ENCODE assay signal across 10 cellular contexts in genomic region chr6:159594750-159595117, GRCh38.
A peak's percentile ranks its signal among the peaks of the same experiment; 100 is the strongest.
DNase-seq lines count a peak whose midpoint lies in the region; ATAC-seq and TF ChIP-seq lines count a peak whose summit lies in the region.
"Had no signal": no experiment of that assay in that cellular context is flagged by ENCODE, and none has a peak within 500 bp of the region (broad histone marks: within the 10 kb centered on the region; RNA-seq: fewer than 3 reads in every experiment).

No MANE protein-coding gene starts in this region.

- peak overlapping the region; percentile 8 for H2AFZ ChIP-seq in ACC112 (ENCODE audit: low read length, unreplicated experiment)

- no peak for ATAC-seq in GM18870 (IDR thresholded peaks at IDR 0.05; ENCODE audit: unreplicated experiment)

- CTCF ChIA-PET in HEK293T (lab: Yijun Ruan, JAX): no interaction called here

- POLR2A ChIA-PET in HEK293T (lab: Yijun Ruan, JAX): no interaction called here

- H3K27ac ChIP-seq in ACC112 (ENCODE audit: low read depth, low read length): peak overlapping the region; percentile 97

- H3K27me3 ChIP-seq in ACC112 (ENCODE audit: insufficient read depth, low read length): no peaks in the 10 kb centered on the region
- H3K27me3 ChIP-seq: adrenal gland had no signal

- peak overlapping the region; percentile 57 for H3K4me3 ChIP-seq in ACC112 (ENCODE audit: low read depth, low read length)
- H3K4me3 ChIP-seq: adrenal gland had no signal

- peak; percentile 48 for DNase-seq in HS-27A (ENCODE audit: low read depth)
- peak; percentile 68 for DNase-seq in astrocyte of the hippocampus (ENCODE audit: low read depth, low spot score)
- DNase-seq in left kidney (ENCODE audit: low read depth, low spot score): peak; percentile 20
- no peak for DNase-seq in NAMALWA (ENCODE audit: low spot score)
- no peak for DNase-seq in NCI-H187 (lab: John Stamatoyannopoulos, UW)
- no peak for DNase-seq in HEK293T (ENCODE audit: extremely low spot score)
- DNase-seq: CD4-positive, alpha-beta memory T cell had no signal

- peaks cover 26% of the 10 kb centered on the region for H3K4me1 ChIP-seq in ACC112 (ENCODE audit: control insufficient read depth, insufficient read depth, low read length, unreplicated experiment)
- H3K4me1 ChIP-seq: adrenal gland had no signal

- no peaks in the 10 kb centered on the region for H3K79me2 ChIP-seq in ACC112 (ENCODE audit: control insufficient read depth, insufficient read depth, low read length, unreplicated experiment)

- H3K36me3 ChIP-seq in ACC112 (ENCODE audit: insufficient read depth, low read length): no peaks in the 10 kb centered on the region
- H3K36me3 ChIP-seq: adrenal gland had no signal

TF ChIP-seq in HEK293T, 16 proteins besides CTCF, POLR2A, EP300 and RAD21:
- no peak for TF ChIP-seq NFRKB (IDR thresholded peaks at IDR 0.05)
- TF ChIP-seq CTBP1 (IDR thresholded peaks at IDR 0.05; ENCODE audit: borderline replicate concordance): no peak
- no peak for TF ChIP-seq FOXA1 (IDR thresholded peaks at IDR 0.05)
- TF ChIP-seq TARDBP (IDR thresholded peaks at IDR 0.05): no peak
- TF ChIP-seq SP1 (IDR thresholded peaks at IDR 0.05): no peak
- TF ChIP-seq ZNF384 (IDR thresholded peaks at IDR 0.05): no peak
- TF ChIP-seq FOXK2 (IDR thresholded peaks at IDR 0.05): no peak
- TF ChIP-seq LEF1 (IDR thresholded peaks at IDR 0.05; ENCODE audit: borderline replicate concordance): no peak
- no peak for TF ChIP-seq ELF4 (IDR thresholded peaks at IDR 0.05)
- TF ChIP-seq L3MBTL2 (conservative IDR thresholded peaks at IDR 0.05): no peak
- TF ChIP-seq PKNOX1 (IDR thresholded peaks at IDR 0.05): no peak
- TF ChIP-seq FOXM1 (IDR thresholded peaks at IDR 0.05; ENCODE audit: borderline replicate concordance): no peak
- no peak for TF ChIP-seq ARNT (IDR thresholded peaks at IDR 0.05)
- no peak for TF ChIP-seq SUZ12 (IDR thresholded peaks at IDR 0.05)
- no peak for TF ChIP-seq BHLHE40 (IDR thresholded peaks at IDR 0.05; ENCODE audit: borderline replicate concordance)
- TF ChIP-seq HDGF (IDR thresholded peaks at IDR 0.05; ENCODE audit: borderline replicate concordance): no peak

Comparison
In these comparisons a context has a peak if more than half of its experiments do, and no peak if none do; other contexts are left out.
1. DNase-seq: peak in HS-27A (single experiment), astrocyte of the hippocampus (single experiment) and left kidney (single experiment); none in NAMALWA (single experiment), NCI-H187 (0 of 2) and HEK293T (single experiment).